In genomic region chr3:185423178-185423577, GRCh38 we compare ENCODE assay signal across 9 cellular contexts.
DNase-seq lines count a peak whose midpoint lies in the region; ATAC-seq, FAIRE-seq and TF ChIP-seq lines count a peak whose summit lies in the region.
"Had no signal": no experiment of that assay in that cellular context is flagged by ENCODE, and none has a peak within 500 bp of the region (broad histone marks: within the 10 kb centered on the region; RNA-seq: fewer than 3 reads in every experiment).

No MANE protein-coding gene starts in this region.

- ATAC-seq in GM21423 (IDR thresholded peaks at IDR 0.05; ENCODE audit: unreplicated experiment) (peak; percentile 46), K562 (peak; percentile 90), psoas muscle (peak; percentile 80 to 92 (median 86))
- no peak for ATAC-seq in stimulated activated naive B cell treated with anti-CD40 and anti-IgM and Interleukin-4, amounts not matched to agents 10 μg/mL and 1 μg/mL and 100 μg/mL, for 72 hours (replicated peaks)
- ATAC-seq in activated CD4-positive, CD25-positive, alpha-beta regulatory T cell treated with anti-CD3 and anti-CD28 coated beads, Interleukin-2, amount 50 U/mL, for 24 hours: no peak
- no peak for ATAC-seq in activated CD4-positive, alpha-beta T cell treated with anti-CD3 and anti-CD28 coated beads for 36 hours

- no peak overlapping the region for H3K4me3 Mint-ChIP-seq in stimulated activated naive B cell treated with anti-CD40 and anti-IgM and Interleukin-4, amounts not matched to agents 10 μg/mL and 1 μg/mL and 100 μg/mL, for 72 hours
- H3K4me3 Mint-ChIP-seq in activated CD4-positive, alpha-beta T cell treated with anti-CD3 and anti-CD28 coated beads for 36 hours: no peak overlapping the region

- H3K36me3 ChIP-seq in K562 (ENCODE audit: control insufficient read depth, insufficient read depth, low read length): no peaks in the 10 kb centered on the region
- no peaks in the 10 kb centered on the region for H3K36me3 ChIP-seq in psoas muscle (ENCODE audit: insufficient read depth in 1 of 2, low read depth in 1 of 2)
- H3K36me3 ChIP-seq: cardiac muscle cell had no signal

- no peaks in the 10 kb centered on the region for H3K36me3 Mint-ChIP-seq in stimulated activated naive B cell treated with anti-CD40 and anti-IgM and Interleukin-4, amounts not matched to agents 10 μg/mL and 1 μg/mL and 100 μg/mL, for 72 hours
- no peaks in the 10 kb centered on the region for H3K36me3 Mint-ChIP-seq in activated CD4-positive, alpha-beta T cell treated with anti-CD3 and anti-CD28 coated beads for 36 hours (ENCODE audit: low read depth)

- POLR2A ChIA-PET in K562 (lab: Yijun Ruan, JAX): interaction anchor here (1.6 kb wide), 1 partner anchor 12 kb away, joined by 5 read pairs; no protein-coding TSS in a partner anchor
- POLR2A ChIA-PET in activated CD4-positive, alpha-beta T cell treated with anti-CD3 and anti-CD28 coated beads for 36 hours (lab: Charles Lee): no interaction called here

- peaks cover 13 to 15% of the 10 kb centered on the region in 2 donors for H3K27me3 Mint-ChIP-seq in stimulated activated naive B cell treated with anti-CD40 and anti-IgM and Interleukin-4, amounts not matched to agents 10 μg/mL and 1 μg/mL and 100 μg/mL, for 72 hours
- peaks cover 8% of the 10 kb centered on the region for H3K27me3 Mint-ChIP-seq in activated CD4-positive, alpha-beta T cell treated with anti-CD3 and anti-CD28 coated beads for 36 hours

- H3K79me2 ChIP-seq in K562 (ENCODE audit: control insufficient read depth, insufficient read depth, low read length): no peaks in the 10 kb centered on the region

- TF ChIP-seq CTCF in K562 (IDR thresholded peaks at IDR 0.05 in 2 of 3, conservative IDR thresholded peaks at IDR 0.05 in 1 of 3; ENCODE audit: insufficient read depth in 2 of 3, low read depth in 1 of 3, low read length in 3 of 3) (no peak), psoas muscle (IDR thresholded peaks at IDR 0.05) (no peak)

- no peak overlapping the region for H3K4me3 ChIP-seq in K562
- no peak overlapping the region for H3K4me3 ChIP-seq in psoas muscle
- H3K4me3 ChIP-seq: cardiac muscle cell had no signal

- peaks cover 8 to 14% of the 10 kb centered on the region in 2 donors for H3K4me1 Mint-ChIP-seq in stimulated activated naive B cell treated with anti-CD40 and anti-IgM and Interleukin-4, amounts not matched to agents 10 μg/mL and 1 μg/mL and 100 μg/mL, for 72 hours
- no peaks in the 10 kb centered on the region for H3K4me1 Mint-ChIP-seq in activated CD4-positive, alpha-beta T cell treated with anti-CD3 and anti-CD28 coated beads for 36 hours

- H3K9me3 ChIP-seq in K562 (replicated peaks; ENCODE audit: control insufficient read depth, insufficient read depth, low read depth, low read length): no peaks in the 10 kb centered on the region
- H3K9me3 ChIP-seq in psoas muscle: no peaks in the 10 kb centered on the region

- no peak for TF ChIP-seq POLR2A in K562 (conservative IDR thresholded peaks at IDR 0.05)

- no peaks in the 10 kb centered on the region for H3K9me3 Mint-ChIP-seq in stimulated activated naive B cell treated with anti-CD40 and anti-IgM and Interleukin-4, amounts not matched to agents 10 μg/mL and 1 μg/mL and 100 μg/mL, for 72 hours
- H3K9me3 Mint-ChIP-seq in activated CD4-positive, alpha-beta T cell treated with anti-CD3 and anti-CD28 coated beads for 36 hours (ENCODE audit: low read depth): no peaks in the 10 kb centered on the region

- CTCF ChIA-PET in K562 (lab: Yijun Ruan, JAX; ENCODE audit: low intra/inter-chr PET ratio): no interaction called here
- CTCF ChIA-PET in activated CD4-positive, alpha-beta T cell treated with anti-CD3 and anti-CD28 coated beads for 36 hours (lab: Charles Lee): no interaction called here

- DNase-seq in M059J (ENCODE audit: low read depth) (peak; percentile 71), K562 (ENCODE audit: extremely low read depth in 1 of 4, low spot score in 3 of 4) (peak in 2 of 4 experiments; percentile 27 to 59), psoas muscle (peak in 1 of 2 donors; percentile 32)
- no peak for DNase-seq in stimulated activated naive B cell treated with anti-CD40 and anti-IgM and Interleukin-4, amounts not matched to agents 10 μg/mL and 1 μg/mL and 100 μg/mL, for 72 hours
- DNase-seq in activated CD4-positive, alpha-beta T cell treated with anti-CD3 and anti-CD28 coated beads for 36 hours: no peak

- H3K27ac Mint-ChIP-seq in stimulated activated naive B cell treated with anti-CD40 and anti-IgM and Interleukin-4, amounts not matched to agents 10 μg/mL and 1 μg/mL and 100 μg/mL, for 72 hours: no peak overlapping the region
- no peak overlapping the region for H3K27ac Mint-ChIP-seq in activated CD4-positive, alpha-beta T cell treated with anti-CD3 and anti-CD28 coated beads for 36 hours

- no peak overlapping the region for H3K27ac ChIP-seq in K562 (ENCODE audit: extremely low read depth, low read depth, low read length)
- no peak overlapping the region for H3K27ac ChIP-seq in psoas muscle
- H3K27ac ChIP-seq: cardiac muscle cell had no signal

- no TSS peak for BruUV-seq in K562 (replicated peaks; lab: Mats Ljungman, UMichigan)

- peaks cover 0 to 10% of the 10 kb centered on the region in 2 experiments; a peak in 3 of 5 replicates for H3K27me3 ChIP-seq in K562 (ENCODE audit: control insufficient read depth in 2 of 2, insufficient read depth in 2 of 2, low read length in 2 of 2)
- no peaks in the 10 kb centered on the region for H3K27me3 ChIP-seq in psoas muscle (ENCODE audit: insufficient read depth in 3 of 3, low read length in 2 of 3)
- H3K27me3 ChIP-seq: cardiac muscle cell had no signal

- H3K9ac ChIP-seq in K562 (ENCODE audit: insufficient read depth in 1 of 2, low read depth in 2 of 2, low read length in 2 of 2): no peak overlapping the region

- peak; percentile 55 for FAIRE-seq in K562 (lab: Jason Lieb, UNC)
- FAIRE-seq: TTC549 had no signal

- in situ Hi-C loops in K562 (cut with MboI): no loop called here

- H3K4me1 ChIP-seq in K562 (replicated peaks in 1 of 2; ENCODE audit: control insufficient read depth in 2 of 2, insufficient read depth in 2 of 2, low read length in 2 of 2): peaks cover 0 to 6% of the 10 kb centered on the region in 2 experiments; a peak in 4 of 5 replicates
- H3K4me1 ChIP-seq in psoas muscle: peaks cover 14% of the 10 kb centered on the region

- no peak overlapping the region for H2AFZ ChIP-seq in K562 (ENCODE audit: low read depth, low read length)

- no peaks in the 10 kb centered on the region for H3K9me1 ChIP-seq in K562 (ENCODE audit: control insufficient read depth, insufficient read depth, low read length)

- no peak for TF ChIP-seq RAD21 in K562 (CRISPR knock-in tag; conservative IDR thresholded peaks at IDR 0.05 in 1 of 2, IDR thresholded peaks at IDR 0.05 in 1 of 2)

- intact Hi-C loops in K562 (cut with micrococcal nuclease) (no loop called here), psoas muscle (cut with DNase I) (no loop called here)
- intact Hi-C loops in activated CD4-positive, alpha-beta T cell treated with anti-CD3 and anti-CD28 coated beads for 36 hours (cut with DNase I, micrococcal nuclease): no loop called here

- 0% methylated on average over 3 of the region's 3 CpGs for WGBS in K562 (ENCODE audit: insufficient coverage, low coverage, missing lambda C conversion rate)
- 37 to 53% (median 42%) methylated on average over 3 of the region's 3 CpGs for WGBS in psoas muscle, 3 donors

- H3K4me2 ChIP-seq in K562 (ENCODE audit: insufficient read depth, low read length): no peak overlapping the region

- no peak for TF ChIP-seq EP300 in K562 (IDR thresholded peaks at IDR 0.05; ENCODE audit: low read length)

- no peaks in the 10 kb centered on the region for H4K20me1 ChIP-seq in K562 (replicated peaks; ENCODE audit: control insufficient read depth, insufficient read depth, low read length)

TF ChIP-seq in K562, 482 proteins besides CTCF, POLR2A, EP300 and RAD21 (continues in another document):
- TF ChIP-seq ZNF347 (CRISPR knock-in tag; IDR thresholded peaks at IDR 0.05; ENCODE audit: low read depth): no peak
- TF ChIP-seq C11orf30 (IDR thresholded peaks at IDR 0.05; ENCODE audit: low read depth): peak; percentile 95
- peak; percentile 94 for TF ChIP-seq NFE2L1 (tag; IDR thresholded peaks at IDR 0.05; ENCODE audit: borderline replicate concordance, low read depth)
- TF ChIP-seq ESRRA (IDR thresholded peaks at IDR 0.05; ENCODE audit: borderline replicate concordance, low read depth): peak; percentile 97
- 0 out of 4 replicates have a peak, but pooled peaks of 1 of the 2 experiments have one; percentile 18 for TF ChIP-seq TEAD1 (CRISPR knock-in tag; IDR thresholded peaks at IDR 0.05)
- peak; percentile 88 for TF ChIP-seq CTBP1 (IDR thresholded peaks at IDR 0.05; ENCODE audit: borderline replicate concordance)
- peak; percentile 70 for TF ChIP-seq DPF2 (IDR thresholded peaks at IDR 0.05)
- TF ChIP-seq HOXB6 (CRISPR knock-in tag; IDR thresholded peaks at IDR 0.05; ENCODE audit: borderline replicate concordance): no peak
- no peak for TF ChIP-seq NR2C2 (CRISPR knock-in tag; IDR thresholded peaks at IDR 0.05)
- 0 out of 2 replicates have a peak, but pooled peaks have one; percentile 47 for TF ChIP-seq NR2C2 (tag; IDR thresholded peaks at IDR 0.05)
- peak; percentile 44 for TF ChIP-seq ZFP36 (IDR thresholded peaks at IDR 0.05; ENCODE audit: low read depth, low read length, partially characterized antibody)
- peak; percentile 16; the same call in 1 of the 2 replicates for TF ChIP-seq SOX6 (IDR thresholded peaks at IDR 0.05)

Comparison
In these comparisons a context has a peak if more than half of its experiments do, and no peak if none do; other contexts are left out.
1. ATAC-seq: peak in GM21423 (single experiment), K562 (single experiment) and psoas muscle (4 of 4); none in stimulated activated naive B cell treated with anti-CD40 and anti-IgM and Interleukin-4, amounts not matched to agents 10 μg/mL and 1 μg/mL and 100 μg/mL, for 72 hours (0 of 2), activated CD4-positive, CD25-positive, alpha-beta regulatory T cell treated with anti-CD3 and anti-CD28 coated beads, Interleukin-2, amount 50 U/mL, for 24 hours (0 of 2) and activated CD4-positive, alpha-beta T cell treated with anti-CD3 and anti-CD28 coated beads for 36 hours (single experiment).